Comparison of ENCODE assay signal across 1 cellular context in the genomic region with DNA sequence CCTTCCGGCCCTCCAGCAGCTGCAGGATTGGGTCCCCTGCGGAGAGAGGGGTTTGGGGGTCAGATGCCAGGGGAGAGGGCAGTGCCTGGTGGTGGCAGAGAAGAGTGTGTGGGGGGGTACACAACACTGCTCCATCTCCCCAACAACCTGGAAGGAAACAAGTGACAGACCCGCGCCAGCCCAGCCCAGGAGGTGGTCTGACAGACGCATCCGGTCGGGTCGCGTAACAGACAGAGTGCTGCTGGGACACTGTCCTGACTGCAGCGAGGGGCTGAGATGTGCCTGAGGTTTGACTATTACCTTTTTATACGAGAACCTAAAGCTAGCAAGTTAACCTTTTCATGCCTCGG.
TF ChIP-seq lines count a peak whose summit lies in the region.

No MANE protein-coding gene starts in this region.

TF ChIP-seq in HCT116, 20 proteins besides CTCF, POLR2A, EP300 and RAD21 (continued from another document):
- TF ChIP-seq, protein P1, sequence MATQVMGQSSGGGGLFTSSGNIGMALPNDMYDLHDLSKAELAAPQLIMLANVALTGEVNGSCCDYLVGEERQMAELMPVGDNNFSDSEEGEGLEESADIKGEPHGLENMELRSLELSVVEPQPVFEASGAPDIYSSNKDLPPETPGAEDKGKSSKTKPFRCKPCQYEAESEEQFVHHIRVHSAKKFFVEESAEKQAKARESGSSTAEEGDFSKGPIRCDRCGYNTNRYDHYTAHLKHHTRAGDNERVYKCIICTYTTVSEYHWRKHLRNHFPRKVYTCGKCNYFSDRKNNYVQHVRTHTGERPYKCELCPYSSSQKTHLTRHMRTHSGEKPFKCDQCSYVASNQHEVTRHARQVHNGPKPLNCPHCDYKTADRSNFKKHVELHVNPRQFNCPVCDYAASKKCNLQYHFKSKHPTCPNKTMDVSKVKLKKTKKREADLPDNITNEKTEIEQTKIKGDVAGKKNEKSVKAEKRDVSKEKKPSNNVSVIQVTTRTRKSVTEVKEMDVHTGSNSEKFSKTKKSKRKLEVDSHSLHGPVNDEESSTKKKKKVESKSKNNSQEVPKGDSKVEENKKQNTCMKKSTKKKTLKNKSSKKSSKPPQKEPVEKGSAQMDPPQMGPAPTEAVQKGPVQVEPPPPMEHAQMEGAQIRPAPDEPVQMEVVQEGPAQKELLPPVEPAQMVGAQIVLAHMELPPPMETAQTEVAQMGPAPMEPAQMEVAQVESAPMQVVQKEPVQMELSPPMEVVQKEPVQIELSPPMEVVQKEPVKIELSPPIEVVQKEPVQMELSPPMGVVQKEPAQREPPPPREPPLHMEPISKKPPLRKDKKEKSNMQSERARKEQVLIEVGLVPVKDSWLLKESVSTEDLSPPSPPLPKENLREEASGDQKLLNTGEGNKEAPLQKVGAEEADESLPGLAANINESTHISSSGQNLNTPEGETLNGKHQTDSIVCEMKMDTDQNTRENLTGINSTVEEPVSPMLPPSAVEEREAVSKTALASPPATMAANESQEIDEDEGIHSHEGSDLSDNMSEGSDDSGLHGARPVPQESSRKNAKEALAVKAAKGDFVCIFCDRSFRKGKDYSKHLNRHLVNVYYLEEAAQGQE (IDR thresholded peaks at IDR 0.05; ENCODE audit: low read depth): no peak
- TF ChIP-seq SIN3A (IDR thresholded peaks at IDR 0.05; ENCODE audit: low read depth) (no peak), YY1 (IDR thresholded peaks at IDR 0.05; ENCODE audit: extremely low read depth, insufficient replicate concordance, low read depth, low read length) (no peak), EZH2 (IDR thresholded peaks at IDR 0.05) (no peak), POLR2AphosphoS5 (IDR thresholded peaks at IDR 0.05; ENCODE audit: low read depth, low read length) (no peak), EGR1 (IDR thresholded peaks at IDR 0.05; ENCODE audit: low read depth) (no peak), FOSL1 (IDR thresholded peaks at IDR 0.05; ENCODE audit: low read depth) (no peak)
- TF ChIP-seq, protein P2, sequence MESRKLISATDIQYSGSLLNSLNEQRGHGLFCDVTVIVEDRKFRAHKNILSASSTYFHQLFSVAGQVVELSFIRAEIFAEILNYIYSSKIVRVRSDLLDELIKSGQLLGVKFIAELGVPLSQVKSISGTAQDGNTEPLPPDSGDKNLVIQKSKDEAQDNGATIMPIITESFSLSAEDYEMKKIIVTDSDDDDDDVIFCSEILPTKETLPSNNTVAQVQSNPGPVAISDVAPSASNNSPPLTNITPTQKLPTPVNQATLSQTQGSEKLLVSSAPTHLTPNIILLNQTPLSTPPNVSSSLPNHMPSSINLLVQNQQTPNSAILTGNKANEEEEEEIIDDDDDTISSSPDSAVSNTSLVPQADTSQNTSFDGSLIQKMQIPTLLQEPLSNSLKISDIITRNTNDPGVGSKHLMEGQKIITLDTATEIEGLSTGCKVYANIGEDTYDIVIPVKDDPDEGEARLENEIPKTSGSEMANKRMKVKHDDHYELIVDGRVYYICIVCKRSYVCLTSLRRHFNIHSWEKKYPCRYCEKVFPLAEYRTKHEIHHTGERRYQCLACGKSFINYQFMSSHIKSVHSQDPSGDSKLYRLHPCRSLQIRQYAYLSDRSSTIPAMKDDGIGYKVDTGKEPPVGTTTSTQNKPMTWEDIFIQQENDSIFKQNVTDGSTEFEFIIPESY (IDR thresholded peaks at IDR 0.05; ENCODE audit: extremely low read depth, insufficient replicate concordance, low read length): no peak
